In genomic region chr5:177498013-177498847, GRCh38 we compare ENCODE assay signal across 6 cellular contexts. TPM values are rescaled to one million over a fixed set of nuclear protein-coding genes. Genes with fewer than 3 reads are reported as not detected.
DNase-seq lines count a peak whose midpoint lies in the region; ATAC-seq, FAIRE-seq and TF ChIP-seq lines count a peak whose summit lies in the region.

No MANE protein-coding gene starts in this region.

- FAIRE-seq in endothelial cell of umbilical vein (lab: Jason Lieb, UNC), result peak; percentile 67

- intact Hi-C loops in endothelial cell of umbilical vein (cut with micrococcal nuclease), result loop anchor here (10.0 kb wide), 2 partner anchors 617 to 963 kb away; partner anchors contain the start of genes N4BP3 and RNF44

- H3K27me3 ChIP-seq in HUES6 (ENCODE audit: control insufficient read depth, insufficient read depth, low read length) (peaks cover 16% of the 10 kb centered on the region), endothelial cell of umbilical vein (ENCODE audit: control insufficient read depth in 2 of 2, insufficient read depth in 2 of 2, low read length in 2 of 2) (no peaks in the 10 kb centered on the region), smooth muscle cell (ENCODE audit: low read depth) (no peaks in the 10 kb centered on the region)

- no peak for DNase-seq in AG04449 (ENCODE audit: low read depth, low spot score)
- DNase-seq in endothelial cell of umbilical vein (ENCODE audit: low read depth, low spot score), result no peak
- DNase-seq in smooth muscle cell (lab: John Stamatoyannopoulos, UW; ENCODE audit: unreplicated experiment), result no peak
- DNase-seq in NOMO-1 treated with DMSO at 0.1 percent for 48 hours (lab: John Stamatoyannopoulos, UW; ENCODE audit: unreplicated experiment), result no peak

- no peaks in the 10 kb centered on the region for H4K20me1 ChIP-seq in endothelial cell of umbilical vein (replicated peaks; ENCODE audit: control insufficient read depth, extremely low read depth, insufficient read depth, low read length)
- H4K20me1 ChIP-seq in smooth muscle cell (ENCODE audit: low read depth), result peaks cover 13% of the 10 kb centered on the region

- peak overlapping the region; percentile 68 for H3K4me3 ChIP-seq in AG04449 (ENCODE audit: low read depth, low read length)
- H3K4me3 ChIP-seq in HUES6 (ENCODE audit: low read depth, low read length), result peak overlapping the region; percentile 56
- peak overlapping the region; percentile 1 to 38 (median 31) for H3K4me3 ChIP-seq in endothelial cell of umbilical vein (replicated peaks in 1 of 3; ENCODE audit: insufficient read depth in 1 of 3, low read depth in 1 of 3, low read length in 3 of 3)
- peak overlapping the region; percentile 66 for H3K4me3 ChIP-seq in smooth muscle cell

- ATAC-seq in GM18868 (IDR thresholded peaks at IDR 0.05; ENCODE audit: unreplicated experiment), result no peak

- BruUV-seq in endothelial cell of umbilical vein (replicated peaks; lab: Mats Ljungman, UMichigan), result TSS peak; percentile 28

- no peak overlapping the region; the same call in 1 of the 2 replicates for H3K27ac ChIP-seq in HUES6 (ENCODE audit: low read depth, low read length)
- H3K27ac ChIP-seq in endothelial cell of umbilical vein (ENCODE audit: insufficient read depth, low read depth, low read length), result peak overlapping the region; percentile 44
- peak overlapping the region; percentile 27 for H3K27ac ChIP-seq in smooth muscle cell (ENCODE audit: low read depth)

- TF ChIP-seq CTCF in AG04449 (IDR thresholded peaks at IDR 0.05; ENCODE audit: insufficient read depth, low read length, missing control alignments), result no peak
- TF ChIP-seq CTCF in endothelial cell of umbilical vein (IDR thresholded peaks at IDR 0.05; ENCODE audit: extremely low read depth in 1 of 2, insufficient read depth in 1 of 2, low read depth in 1 of 2, low read length in 2 of 2), result no peak
- no peak for TF ChIP-seq CTCF in smooth muscle cell (IDR thresholded peaks at IDR 0.05; ENCODE audit: borderline replicate concordance, insufficient read depth, poor library complexity, severe bottlenecking)

- H3K9ac ChIP-seq in HUES6 (ENCODE audit: low read length), result peak overlapping the region; percentile 57
- peak overlapping the region; percentile 39 for H3K9ac ChIP-seq in endothelial cell of umbilical vein (replicated peaks; ENCODE audit: extremely low read depth, insufficient read depth, low read length)
- peak overlapping the region; percentile 14 for H3K9ac ChIP-seq in smooth muscle cell (ENCODE audit: low read depth)

- H3K4me2 ChIP-seq in endothelial cell of umbilical vein (ENCODE audit: insufficient read depth, low read length) (peak overlapping the region; percentile 60), smooth muscle cell (peak overlapping the region; percentile 83)

- H3K4me1 ChIP-seq in HUES6 (ENCODE audit: control insufficient read depth, insufficient read depth, low read length) (peaks cover 43% of the 10 kb centered on the region), endothelial cell of umbilical vein (ENCODE audit: control insufficient read depth, extremely low read depth, insufficient read depth, low read length) (peaks cover 34% of the 10 kb centered on the region), smooth muscle cell (ENCODE audit: low read depth) (peaks cover 42% of the 10 kb centered on the region)

- peaks cover 22% of the 10 kb centered on the region for H3F3A ChIP-seq in smooth muscle cell (ENCODE audit: low read depth)

- POLR2A ChIA-PET in AG04449 (lab: Yijun Ruan, JAX), result interaction anchor here (0.6 to 15.7 kb wide), 25 partner anchors 9 to 189 kb away, joined by 3 to 401 read pairs (median 5); partner anchors contain the start of genes DBN1, DDX41 and GRK6
- POLR2A ChIA-PET in endothelial cell of umbilical vein (lab: Charles Lee), result interaction anchor here (0.6 to 3.0 kb wide), 15 partner anchors 9 to 304 kb away, joined by 3 to 17 read pairs (median 5); partner anchors contain the start of genes DDX41, DOK3 and GRK6

- dilution Hi-C loops in endothelial cell of umbilical vein (cut with MboI; ENCODE audit: extremely low pct_ligation_motif_present, low sequenced_read_pairs), result no loop called here

- peaks cover 22% of the 10 kb centered on the region for H3K36me3 ChIP-seq in HUES6 (ENCODE audit: control insufficient read depth, insufficient read depth, low read length)
- peaks cover 2% of the 10 kb centered on the region in 2 experiments for H3K36me3 ChIP-seq in endothelial cell of umbilical vein (ENCODE audit: control insufficient read depth in 2 of 2, extremely low read depth in 1 of 2, insufficient read depth in 2 of 2, low read length in 2 of 2)
- H3K36me3 ChIP-seq in smooth muscle cell (ENCODE audit: low read depth), result no peaks in the 10 kb centered on the region

- H2AFZ ChIP-seq in endothelial cell of umbilical vein (ENCODE audit: low read depth, low read length) (peak overlapping the region; percentile 22), smooth muscle cell (ENCODE audit: low read depth) (no peak overlapping the region)

- H3K9me3 ChIP-seq in HUES6 (ENCODE audit: control insufficient read depth, insufficient read depth, low read depth, low read length) (no peaks in the 10 kb centered on the region), endothelial cell of umbilical vein (replicated peaks; ENCODE audit: control insufficient read depth, insufficient read depth, low read length) (no peaks in the 10 kb centered on the region), smooth muscle cell (replicated peaks; ENCODE audit: low read depth) (no peaks in the 10 kb centered on the region)

- H3K9me1 ChIP-seq in endothelial cell of umbilical vein (replicated peaks; ENCODE audit: control insufficient read depth, extremely low read depth, insufficient read depth, low read length), result no peaks in the 10 kb centered on the region

- CTCF ChIA-PET in AG04449 (lab: Yijun Ruan, JAX), result interaction anchor here (0.9 to 16.4 kb wide), 8 partner anchors 10 to 189 kb away, joined by 3 to 261 read pairs (median 30); partner anchors contain the start of genes DBN1 and DDX41
- CTCF ChIA-PET in endothelial cell of umbilical vein (lab: Charles Lee), result interaction anchor here (0.9 to 2.5 kb wide), 4 partner anchors 21 to 108 kb away, joined by 3 to 12 read pairs (median 6); no protein-coding TSS in a partner anchor

- TF ChIP-seq POLR2A in endothelial cell of umbilical vein (IDR thresholded peaks at IDR 0.05; ENCODE audit: low read depth, low read length), result no peak

- peaks cover 19% of the 10 kb centered on the region for H3K79me2 ChIP-seq in endothelial cell of umbilical vein (ENCODE audit: control insufficient read depth, insufficient read depth, low read length)
- H3K79me2 ChIP-seq in smooth muscle cell (ENCODE audit: low read depth), result peaks cover 15% of the 10 kb centered on the region

- 14% methylated on average over 36 of the region's 48 CpGs for WGBS in smooth muscle cell (ENCODE audit: low lambda C conversion rate)

RNA-seq across cellular contexts. Expression of gene PDLIM7, which starts 0.8 kb away (rescaled TPM):
- total RNA-seq in endothelial cell of umbilical vein (318 and 371 TPM in 2 replicates), smooth muscle cell (172 and 235 TPM in 2 replicates)
- polyA plus RNA-seq in endothelial cell of umbilical vein (314 and 418 TPM in 2 replicates), smooth muscle cell (511 and 635 TPM in 2 replicates)
- polyA plus RNA-seq in endothelial cell of umbilical vein (2011; cell fraction: cytosol; rRNA removed), result 181 and 257 TPM in 2 replicates
- polyA plus RNA-seq in endothelial cell of umbilical vein (2011; cell fraction: nucleus; rRNA removed), result 815 and 843 TPM in 2 replicates
- polyA plus RNA-seq in endothelial cell of umbilical vein (2012), result 179 and 248 TPM in 2 replicates
- 120 and 143 TPM in 2 replicates for polyA minus RNA-seq in endothelial cell of umbilical vein
- polyA minus RNA-seq in endothelial cell of umbilical vein (2011; cell fraction: cytosol; rRNA and poly(A)+ RNA removed), result 25.4 TPM
- 136 and 281 TPM in 2 replicates for polyA minus RNA-seq in endothelial cell of umbilical vein (2011; cell fraction: nucleus; rRNA and poly(A)+ RNA removed)

RNA-seq across cellular contexts. Expression of gene DOK3, which starts 11.4 kb away (rescaled TPM):
- 5.3 and 8.1 TPM in 2 replicates for total RNA-seq in endothelial cell of umbilical vein
- 4.8 and 5.1 TPM in 2 replicates for polyA plus RNA-seq in endothelial cell of umbilical vein
- polyA plus RNA-seq in endothelial cell of umbilical vein (2011; cell fraction: cytosol; rRNA removed), result 1.5 and 2.4 TPM in 2 replicates
- polyA plus RNA-seq in endothelial cell of umbilical vein (2011; cell fraction: nucleus; rRNA removed), result 14.5 and 14.8 TPM in 2 replicates
- 1.1 and 1.5 TPM in 2 replicates for polyA plus RNA-seq in endothelial cell of umbilical vein (2012)
- 3.6 and 5.2 TPM in 2 replicates for polyA minus RNA-seq in endothelial cell of umbilical vein
- polyA minus RNA-seq in endothelial cell of umbilical vein (2011; cell fraction: cytosol; rRNA and poly(A)+ RNA removed), result not detected
- 6.3 TPM in 2 replicates for polyA minus RNA-seq in endothelial cell of umbilical vein (2011; cell fraction: nucleus; rRNA and poly(A)+ RNA removed)
- total RNA-seq in smooth muscle cell, result 0.58 and 1.5 TPM in 2 replicates
- polyA plus RNA-seq in smooth muscle cell, result 1.4 and 3.5 TPM in 2 replicates

RNA-seq across cellular contexts. Expression of gene DDX41, which starts 18.5 kb away (rescaled TPM):
- total RNA-seq in endothelial cell of umbilical vein (86.4 and 103 TPM in 2 replicates), smooth muscle cell (77.2 and 90.0 TPM in 2 replicates)
- polyA plus RNA-seq in endothelial cell of umbilical vein (118 and 127 TPM in 2 replicates), smooth muscle cell (72.5 and 80.4 TPM in 2 replicates)
- polyA plus RNA-seq in endothelial cell of umbilical vein (2011; cell fraction: cytosol; rRNA removed), result 130 and 134 TPM in 2 replicates
- 298 and 329 TPM in 2 replicates for polyA plus RNA-seq in endothelial cell of umbilical vein (2011; cell fraction: nucleus; rRNA removed)
- polyA plus RNA-seq in endothelial cell of umbilical vein (2012), result 68.8 and 73.0 TPM in 2 replicates
- 89.2 and 94.8 TPM in 2 replicates for polyA minus RNA-seq in endothelial cell of umbilical vein
- polyA minus RNA-seq in endothelial cell of umbilical vein (2011; cell fraction: cytosol; rRNA and poly(A)+ RNA removed), result 94.3 TPM
- 57.6 and 60.5 TPM in 2 replicates for polyA minus RNA-seq in endothelial cell of umbilical vein (2011; cell fraction: nucleus; rRNA and poly(A)+ RNA removed)

RNA-seq across cellular contexts. Expression of gene DBN1, which starts 24.8 kb away (rescaled TPM):
- total RNA-seq in endothelial cell of umbilical vein (310 and 336 TPM in 2 replicates), smooth muscle cell (116 and 121 TPM in 2 replicates)
- polyA plus RNA-seq in endothelial cell of umbilical vein (198 and 267 TPM in 2 replicates), smooth muscle cell (194 and 202 TPM in 2 replicates)
- 95.2 and 108 TPM in 2 replicates for polyA plus RNA-seq in endothelial cell of umbilical vein (2011; cell fraction: cytosol; rRNA removed)
- polyA plus RNA-seq in endothelial cell of umbilical vein (2011; cell fraction: nucleus; rRNA removed), result 848 and 1,132 TPM in 2 replicates
- polyA plus RNA-seq in endothelial cell of umbilical vein (2012), result 185 and 211 TPM in 2 replicates
- polyA minus RNA-seq in endothelial cell of umbilical vein, result 158 and 165 TPM in 2 replicates
- polyA minus RNA-seq in endothelial cell of umbilical vein (2011; cell fraction: cytosol; rRNA and poly(A)+ RNA removed), result 9.4 TPM
- 135 and 363 TPM in 2 replicates for polyA minus RNA-seq in endothelial cell of umbilical vein (2011; cell fraction: nucleus; rRNA and poly(A)+ RNA removed)

RNA-seq across cellular contexts. Expression of gene PRR7, which starts 51.6 kb away (rescaled TPM):
- 5.7 and 6.5 TPM in 2 replicates for total RNA-seq in endothelial cell of umbilical vein
- polyA plus RNA-seq in endothelial cell of umbilical vein, result 6.6 and 10.5 TPM in 2 replicates
- polyA plus RNA-seq in endothelial cell of umbilical vein (2011; cell fraction: cytosol; rRNA removed), result 1.9 and 4.7 TPM in 2 replicates
- polyA plus RNA-seq in endothelial cell of umbilical vein (2011; cell fraction: nucleus; rRNA removed), result 1.9 and 2.6 TPM in 2 replicates
- polyA plus RNA-seq in endothelial cell of umbilical vein (2012), result 2.6 and 4.7 TPM in 2 replicates
- 0.38 and 0.63 TPM in 2 replicates for polyA minus RNA-seq in endothelial cell of umbilical vein
- 6.8 TPM for polyA minus RNA-seq in endothelial cell of umbilical vein (2011; cell fraction: cytosol; rRNA and poly(A)+ RNA removed)
- 0.53 and 1.8 TPM in 2 replicates for polyA minus RNA-seq in endothelial cell of umbilical vein (2011; cell fraction: nucleus; rRNA and poly(A)+ RNA removed)
- total RNA-seq in smooth muscle cell, result 6.5 and 6.7 TPM in 2 replicates
- polyA plus RNA-seq in smooth muscle cell, result 31.9 and 33.6 TPM in 2 replicates
